ENCODE assay signal across 9 cellular contexts in genomic region chr1:152110365-152110859, GRCh38. TPM values are rescaled to one million over a fixed set of nuclear protein-coding genes. Genes with fewer than 3 reads are reported as not detected.
DNase-seq lines count a peak whose midpoint lies in the region; ATAC-seq and TF ChIP-seq lines count a peak whose summit lies in the region.
"Had no signal": no experiment of that assay in that cellular context is flagged by ENCODE, and none has a peak within 500 bp of the region (broad histone marks: within the 10 kb centered on the region; RNA-seq: fewer than 3 reads in every experiment).

No MANE protein-coding gene starts in this region.

- peaks cover 12% of the 10 kb centered on the region for H3K4me1 Mint-ChIP-seq in activated T-helper 1 cell treated with anti-CD3 and anti-CD28 coated beads, Interleukin-12 subunit alpha, Interleukin-12 subunit beta, Interleukin-2, Interleukin-4 antibody, amounts not matched to agents 30 ng/mL and 10 ng/mL and 1 ng/mL, durations not matched to agents 14 hours and 24 hours and 36 hours (ENCODE audit: low read depth)

- H3K27me3 Mint-ChIP-seq in activated T-helper 1 cell treated with anti-CD3 and anti-CD28 coated beads, Interleukin-12 subunit alpha, Interleukin-12 subunit beta, Interleukin-2, Interleukin-4 antibody, amounts not matched to agents 30 ng/mL and 10 ng/mL and 1 ng/mL, durations not matched to agents 14 hours and 24 hours and 36 hours (ENCODE audit: insufficient read depth): peaks cover 27% of the 10 kb centered on the region

- H3K4me3 Mint-ChIP-seq in activated T-helper 1 cell treated with anti-CD3 and anti-CD28 coated beads, Interleukin-12 subunit alpha, Interleukin-12 subunit beta, Interleukin-2, Interleukin-4 antibody, amounts not matched to agents 30 ng/mL and 10 ng/mL and 1 ng/mL, durations not matched to agents 14 hours and 24 hours and 36 hours: no peak overlapping the region

- peaks cover 7% of the 10 kb centered on the region for H3K36me3 Mint-ChIP-seq in activated T-helper 1 cell treated with anti-CD3 and anti-CD28 coated beads, Interleukin-12 subunit alpha, Interleukin-12 subunit beta, Interleukin-2, Interleukin-4 antibody, amounts not matched to agents 30 ng/mL and 10 ng/mL and 1 ng/mL, durations not matched to agents 14 hours and 24 hours and 36 hours (ENCODE audit: low read depth)

- intact Hi-C loops in activated T-helper 1 cell treated with anti-CD3 and anti-CD28 coated beads, Interleukin-12 subunit alpha, Interleukin-12 subunit beta, Interleukin-2, Interleukin-4 antibody, amounts not matched to agents 30 ng/mL and 10 ng/mL and 1 ng/mL, durations not matched to agents 14 hours and 24 hours and 36 hours (cut with micrococcal nuclease): loop anchor here (2.0 to 5.0 kb wide), 2 partner anchors 16 to 58 kb away; no protein-coding TSS in a partner anchor

- no peaks in the 10 kb centered on the region for H3K36me3 ChIP-seq in hepatocyte (replicated peaks; ENCODE audit: insufficient read depth, low read depth)

- H2AFZ ChIP-seq in hepatocyte: peak overlapping the region; percentile 45

- peaks cover 97% of the 10 kb centered on the region for H3K27me3 ChIP-seq in hepatocyte

- no peak for TF ChIP-seq CTCF in hepatocyte (IDR thresholded peaks at IDR 0.05; ENCODE audit: poor library complexity)

- H3K9me2 ChIP-seq in hepatocyte (replicated peaks; ENCODE audit: insufficient read depth): no peaks in the 10 kb centered on the region

- H4K20me1 ChIP-seq in hepatocyte (ENCODE audit: insufficient read depth, poor library complexity, severe bottlenecking): no peaks in the 10 kb centered on the region

- peak overlapping the region; percentile 16 for H3K4me3 ChIP-seq in hepatocyte

- H3K9me3 Mint-ChIP-seq in activated T-helper 1 cell treated with anti-CD3 and anti-CD28 coated beads, Interleukin-12 subunit alpha, Interleukin-12 subunit beta, Interleukin-2, Interleukin-4 antibody, amounts not matched to agents 30 ng/mL and 10 ng/mL and 1 ng/mL, durations not matched to agents 14 hours and 24 hours and 36 hours: peaks cover 4% of the 10 kb centered on the region

- DNase-seq in DMS53 treated with DMSO at 0.1 percent for 48 hours (lab: John Stamatoyannopoulos, UW; ENCODE audit: unreplicated experiment) (peak; percentile 77), MV-4-11 (lab: John Stamatoyannopoulos, UW) (peak; percentile 40), hepatocyte (ENCODE audit: low spot score) (peak; percentile 9), smooth muscle cell of the brain vasculature (ENCODE audit: low read depth, low spot score) (peak; percentile 6)
- peak; percentile 5 for DNase-seq in activated T-helper 1 cell treated with anti-CD3 and anti-CD28 coated beads, Interleukin-12 subunit alpha, Interleukin-12 subunit beta, Interleukin-2, Interleukin-4 antibody, amounts not matched to agents 30 ng/mL and 10 ng/mL and 1 ng/mL, durations not matched to agents 14 hours and 24 hours and 36 hours (ENCODE audit: low spot score)
- no peak for DNase-seq in activated CD4-positive, CD25-positive, alpha-beta regulatory T cell treated with anti-CD3 and anti-CD28 coated beads, Interleukin-2, amount 50 U/mL, for 72 hours

- 22% methylated on average over 28 of the region's 31 CpGs for WGBS in hepatocyte (ENCODE audit: low lambda C conversion rate, missing lambda C conversion rate)

- H3K27ac Mint-ChIP-seq in activated T-helper 1 cell treated with anti-CD3 and anti-CD28 coated beads, Interleukin-12 subunit alpha, Interleukin-12 subunit beta, Interleukin-2, Interleukin-4 antibody, amounts not matched to agents 30 ng/mL and 10 ng/mL and 1 ng/mL, durations not matched to agents 14 hours and 24 hours and 36 hours: no peak overlapping the region

- peak overlapping the region; percentile 83 for H3K4me2 ChIP-seq in hepatocyte

- no peaks in the 10 kb centered on the region for H3K79me2 ChIP-seq in hepatocyte

- no peaks in the 10 kb centered on the region for H3K4me1 ChIP-seq in hepatocyte (ENCODE audit: insufficient read depth)

- no peak overlapping the region for H3K27ac ChIP-seq in hepatocyte

- no peak for ATAC-seq in HG02970 (IDR thresholded peaks at IDR 0.05; ENCODE audit: low FRiP score, unreplicated experiment)
- no peak for ATAC-seq in HG03139 (IDR thresholded peaks at IDR 0.05; ENCODE audit: unreplicated experiment)

- H3K9me3 ChIP-seq in hepatocyte (ENCODE audit: low read depth): no peaks in the 10 kb centered on the region

RNA-seq across cellular contexts. Expression of gene TCHH, which starts 4.8 kb away (rescaled TPM):
- total RNA-seq in activated T-helper 1 cell treated with anti-CD3 and anti-CD28 coated beads, Interleukin-12 subunit alpha, Interleukin-12 subunit beta, Interleukin-2, Interleukin-4 antibody, amounts not matched to agents 30 ng/mL and 10 ng/mL and 1 ng/mL, durations not matched to agents 14 hours and 24 hours and 36 hours: not detected in 2 replicates
- total RNA-seq in hepatocyte: not detected in 2 replicates
- polyA plus RNA-seq in hepatocyte: 0.12 TPM in 1 of 2 replicates, not detected in the other

RNA-seq across cellular contexts. Expression of gene TCHHL1, which starts 21.5 kb away (rescaled TPM):
- total RNA-seq in activated T-helper 1 cell treated with anti-CD3 and anti-CD28 coated beads, Interleukin-12 subunit alpha, Interleukin-12 subunit beta, Interleukin-2, Interleukin-4 antibody, amounts not matched to agents 30 ng/mL and 10 ng/mL and 1 ng/mL, durations not matched to agents 14 hours and 24 hours and 36 hours: not detected in 2 replicates
- not detected in 2 replicates for total RNA-seq in hepatocyte
- not detected in 2 replicates for polyA plus RNA-seq in hepatocyte
- total RNA-seq: renal cortical epithelial cell had no signal

RNA-seq across cellular contexts. Expression of gene RPTN, which starts 48.6 kb away (rescaled TPM):
- total RNA-seq in activated T-helper 1 cell treated with anti-CD3 and anti-CD28 coated beads, Interleukin-12 subunit alpha, Interleukin-12 subunit beta, Interleukin-2, Interleukin-4 antibody, amounts not matched to agents 30 ng/mL and 10 ng/mL and 1 ng/mL, durations not matched to agents 14 hours and 24 hours and 36 hours: not detected in 2 replicates
- total RNA-seq in hepatocyte: not detected in 2 replicates
- not detected in 2 replicates for polyA plus RNA-seq in hepatocyte
